In the genomic region with DNA sequence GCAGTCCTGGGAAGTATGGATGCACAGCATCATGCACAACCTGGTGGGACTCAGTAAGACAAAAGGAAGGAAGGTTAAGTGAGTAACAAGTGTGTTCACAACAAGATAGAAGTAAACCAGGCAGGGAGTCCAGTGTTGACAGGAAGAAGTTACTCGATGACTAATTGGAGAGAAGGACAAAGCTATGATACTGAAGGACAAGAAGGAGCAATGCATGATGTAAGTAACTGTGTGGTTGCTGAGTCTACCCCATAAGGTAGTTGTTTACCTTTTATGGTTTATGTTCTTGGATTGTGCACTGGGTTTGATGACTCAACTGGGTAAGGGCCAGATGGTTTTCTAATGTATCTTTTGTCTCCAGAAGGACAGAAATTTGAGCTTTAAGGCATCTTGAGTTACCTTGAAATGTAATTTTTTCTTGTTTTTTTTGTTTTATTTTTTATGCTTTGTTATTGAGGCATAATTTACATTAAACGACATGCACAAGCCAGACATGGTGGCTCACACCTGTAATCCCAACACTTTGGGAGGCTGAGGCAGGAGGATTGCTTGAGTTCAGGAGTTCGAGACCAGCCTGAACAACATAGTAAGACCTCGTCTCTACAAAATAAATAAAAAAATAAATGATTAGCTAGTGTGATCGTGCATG, we compare ENCODE assay signal across 12 cellular contexts.
DNase-seq lines count a peak whose midpoint lies in the region; ATAC-seq and TF ChIP-seq lines count a peak whose summit lies in the region.
"Had no signal": no experiment of that assay in that cellular context is flagged by ENCODE, and none has a peak within 500 bp of the region (broad histone marks: within the 10 kb centered on the region; RNA-seq: fewer than 3 reads in every experiment).

No MANE protein-coding gene starts in this region.

- H3K4me3 ChIP-seq in brain microvascular endothelial cell (ENCODE audit: low read depth, low read length) (no peak overlapping the region), ascending aorta (no peak overlapping the region)

- H3K27ac ChIP-seq in brain microvascular endothelial cell = peak overlapping the region; percentile 72
- H3K27ac ChIP-seq in ascending aorta = no peak overlapping the region

- peak; percentile 94 for DNase-seq in EH (ENCODE audit: low read depth)
- peak; percentile 77 for DNase-seq in NCI-H2171 treated with DMSO at 0.1 percent for 48 hours (lab: John Stamatoyannopoulos, UW)
- peak; percentile 96 for DNase-seq in brain microvascular endothelial cell
- DNase-seq in non-pigmented ciliary epithelial cell (ENCODE audit: low read depth) = peak; percentile 98
- DNase-seq in Ammon's horn (ENCODE audit: low spot score) = no peak
- DNase-seq in ascending aorta (ENCODE audit: low spot score in 2 of 2) = no peak
- DNase-seq: activated CD8-positive, alpha-beta memory T cell treated with anti-CD3 and anti-CD28 coated beads for 24 hours; cerebellar nuclear complex; naive B cell; NCI-H2107 had no signal

- in situ Hi-C loops in brain microvascular endothelial cell (cut with HindIII; ENCODE audit: low pct_ligation_motif_present, low sequenced_read_pairs) = no loop called here

- ATAC-seq in GM21447 (IDR thresholded peaks at IDR 0.05; ENCODE audit: unreplicated experiment) = no peak
- no peak for ATAC-seq in GM18867 (IDR thresholded peaks at IDR 0.05; ENCODE audit: unreplicated experiment)

- H3K4me1 ChIP-seq in ascending aorta = no peaks in the 10 kb centered on the region

- H3K27me3 ChIP-seq in brain microvascular endothelial cell (replicated peaks) (no peaks in the 10 kb centered on the region), ascending aorta (no peaks in the 10 kb centered on the region)

- H3K36me3 ChIP-seq in brain microvascular endothelial cell (replicated peaks) = no peaks in the 10 kb centered on the region
- H3K36me3 ChIP-seq in ascending aorta = no peaks in the 10 kb centered on the region

- intact Hi-C loops in ascending aorta (cut with DNase I) = no loop called here

- H3K9me3 ChIP-seq in ascending aorta = no peaks in the 10 kb centered on the region

- TF ChIP-seq CTCF in brain microvascular endothelial cell (IDR thresholded peaks at IDR 0.05; ENCODE audit: low read depth, low read length, missing control alignments) = no peak
- TF ChIP-seq CTCF in ascending aorta (IDR thresholded peaks at IDR 0.05) = no peak

Comparison
In these comparisons a context has a peak if more than half of its experiments do, and no peak if none do; other contexts are left out.
1. DNase-seq: peak in EH (single experiment), NCI-H2171 treated with DMSO at 0.1 percent for 48 hours (single experiment), brain microvascular endothelial cell (single experiment) and non-pigmented ciliary epithelial cell (single experiment); none in Ammon's horn (single experiment) and ascending aorta (0 of 2).